ENCODE assay signal across 15 cellular contexts in the genomic region with DNA sequence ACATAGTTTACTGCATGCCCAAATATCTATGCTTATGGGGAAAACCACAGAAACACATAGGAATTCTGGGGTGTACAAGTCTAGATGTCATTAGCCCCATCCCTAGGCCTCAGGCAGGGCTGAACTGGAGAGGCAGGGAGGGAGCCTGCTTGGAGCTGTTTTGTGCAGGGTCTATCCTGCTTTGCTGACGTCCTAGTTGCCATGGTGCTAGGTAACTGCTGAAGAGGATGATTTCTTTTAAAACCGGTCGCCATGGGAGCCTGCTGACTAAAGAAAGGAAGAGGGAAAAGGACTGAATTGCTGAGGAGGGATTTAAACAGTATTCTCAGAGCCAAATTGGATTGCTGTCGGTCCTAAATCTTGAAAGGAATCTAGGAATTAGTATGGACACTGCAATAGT. TPM values are rescaled to one million over a fixed set of nuclear protein-coding genes. Genes with fewer than 3 reads are reported as not detected.
DNase-seq lines count a peak whose midpoint lies in the region; ATAC-seq, FAIRE-seq and TF ChIP-seq lines count a peak whose summit lies in the region.
"Had no signal": no experiment of that assay in that cellular context is flagged by ENCODE, and none has a peak within 500 bp of the region (broad histone marks: within the 10 kb centered on the region; RNA-seq: fewer than 3 reads in every experiment).

No MANE protein-coding gene starts in this region.

- H3K56ac ChIP-seq in H1 (replicated peaks; ENCODE audit: insufficient read length, low read depth, low read length), result no peak overlapping the region

- peaks cover 0 to 33% of the 10 kb centered on the region in 2 experiments; a peak in 2 of 4 replicates for H3K79me2 ChIP-seq in H1 (ENCODE audit: control insufficient read depth in 1 of 2, insufficient read depth in 2 of 2, low read length in 2 of 2)
- peaks cover 5% of the 10 kb centered on the region for H3K79me2 ChIP-seq in parathyroid adenoma

- no peak overlapping the region for H4K91ac ChIP-seq in H1 (replicated peaks; ENCODE audit: insufficient read length, low read length)

- CTCF ChIA-PET in H1 (lab: Charles Lee; ENCODE audit: partially characterized antibody), result interaction anchor here (0.6 to 1.0 kb wide), 2 partner anchors 20 to 402 kb away, joined by 4 to 8 read pairs; no protein-coding TSS in a partner anchor

- H3K4me2 ChIP-seq in H1 (ENCODE audit: insufficient read depth in 1 of 2, low read depth in 2 of 2, low read length in 2 of 2), result peak overlapping the region; percentile 82 to 87; a peak in 2 of 4 replicates
- H3K4me2 ChIP-seq in parathyroid adenoma (ENCODE audit: low read length), result no peak overlapping the region

- no peak overlapping the region for H3K23ac ChIP-seq in H1 (ENCODE audit: insufficient read length)

- peak in 1 of 2 experiments; percentile 9; a peak in 1 of 3 replicates for TF ChIP-seq POLR2A in H1 (IDR thresholded peaks at IDR 0.05; ENCODE audit: control extremely low read depth in 1 of 2, low read depth in 2 of 2, low read length in 2 of 2)

- H2BK120ac ChIP-seq in H1 (replicated peaks; ENCODE audit: low read depth, low read length), result no peak overlapping the region

- ATAC-seq in esophagus mucosa (no peak), HG02623 (IDR thresholded peaks at IDR 0.05; ENCODE audit: unreplicated experiment) (no peak), mucosa of descending colon (no peak)
- ATAC-seq: gastroesophageal sphincter, left colon had no signal

- peak overlapping the region; percentile 46 for H2BK5ac ChIP-seq in H1 (ENCODE audit: low read depth, low read length)

- no peak overlapping the region for H2AK5ac ChIP-seq in H1 (ENCODE audit: low read depth, low read length)

- POLR2A ChIA-PET in H1 (lab: Charles Lee; ENCODE audit: partially characterized antibody), result interaction anchor here (0.7 to 1.4 kb wide), 3 partner anchors 10 to 140 kb away, joined by 3 to 5 read pairs (median 4); no protein-coding TSS in a partner anchor

- no peak for TF ChIP-seq RAD21 in H1 (IDR thresholded peaks at IDR 0.05 in 1 of 2, conservative IDR thresholded peaks at IDR 0.05 in 1 of 2; ENCODE audit: low read depth in 2 of 2, low read length in 2 of 2)

- TF ChIP-seq CTCF in H1 (IDR thresholded peaks at IDR 0.05; ENCODE audit: control extremely low read depth in 1 of 3, insufficient read depth in 1 of 3, low read depth in 1 of 3, low read length in 3 of 3) (no peak), parathyroid adenoma (IDR thresholded peaks at IDR 0.05) (no peak), mucosa of descending colon (IDR thresholded peaks at IDR 0.05) (no peak)

- peak overlapping the region; percentile 24; the same call in 1 of the 2 replicates for H2BK20ac ChIP-seq in H1 (ENCODE audit: low read length)

- H3K27ac ChIP-seq in H1 (ENCODE audit: low read depth, low read length) (peak overlapping the region; percentile 70), parathyroid adenoma (peak overlapping the region; percentile 96)
- H3K27ac ChIP-seq: gastroesophageal sphincter, SK-N-MC had no signal

- no peak for TF ChIP-seq EP300 in H1 (IDR thresholded peaks at IDR 0.05; ENCODE audit: borderline replicate concordance in 1 of 2, low read depth in 2 of 2, low read length in 2 of 2)

- peak; percentile 95 for FAIRE-seq in H1 (lab: Jason Lieb, UNC)
- FAIRE-seq: A204.1 had no signal

- H3K79me1 ChIP-seq in H1 (ENCODE audit: low read depth, low read length), result peaks cover 5% of the 10 kb centered on the region; the same call in 1 of the 2 replicates

- H3K27me3 ChIP-seq in H1 (replicated peaks in 1 of 4; ENCODE audit: control insufficient read depth in 3 of 4, extremely low read depth in 1 of 4, insufficient read depth in 3 of 4, low read length in 3 of 4), result peaks cover 0 to 3% (median 0%) of the 10 kb centered on the region in 4 experiments; a peak in 2 of 7 replicates
- no peaks in the 10 kb centered on the region for H3K27me3 ChIP-seq in parathyroid adenoma (ENCODE audit: control insufficient read depth, insufficient read depth, low read length)

- DNase-seq in NCI-H1694 treated with DMSO at 0.1 percent for 48 hours (lab: John Stamatoyannopoulos, UW), result peak; percentile 19
- no peak for DNase-seq in NCI-H1694 (lab: John Stamatoyannopoulos, UW)
- DNase-seq in NCI-H2227 (lab: John Stamatoyannopoulos, UW; ENCODE audit: unreplicated experiment), result peak; percentile 85
- peak in 1 of 2 experiments; percentile 52 for DNase-seq in H1 (ENCODE audit: low read depth in 1 of 2, low spot score in 2 of 2)
- DNase-seq in mucosa of descending colon, result no peak
- DNase-seq: CD8-positive, alpha-beta memory T cell; WERI-Rb-1 had no signal

- H4K5ac ChIP-seq in H1 (ENCODE audit: insufficient read length, low read depth, low read length), result no peak overlapping the region

- H2BK15ac ChIP-seq in H1 (ENCODE audit: low read length), result no peak overlapping the region

- H3K4ac ChIP-seq in H1 (replicated peaks; ENCODE audit: insufficient read length, low read depth, low read length), result no peak overlapping the region

- H3K36me3 ChIP-seq in H1 (ENCODE audit: control insufficient read depth in 2 of 4, insufficient read depth in 4 of 4, low read length in 3 of 4), result peaks cover 0 to 4% (median 0%) of the 10 kb centered on the region in 4 experiments; a peak in 1 of 8 replicates
- H3K36me3 ChIP-seq in parathyroid adenoma (ENCODE audit: control insufficient read depth, insufficient read depth, low read length), result no peaks in the 10 kb centered on the region
- no peaks in the 10 kb centered on the region for H3K36me3 ChIP-seq in mucosa of descending colon (ENCODE audit: low read depth)
- H3K36me3 ChIP-seq: gastroesophageal sphincter, WERI-Rb-1 had no signal

- peaks cover 5 to 14% (median 7%) of the 10 kb centered on the region in 4 experiments; a peak in 6 of 7 replicates for H3K4me1 ChIP-seq in H1 (replicated peaks in 1 of 4; ENCODE audit: control insufficient read depth in 3 of 4, insufficient read depth in 4 of 4, low read length in 3 of 4)
- peaks cover 23% of the 10 kb centered on the region for H3K4me1 ChIP-seq in parathyroid adenoma
- H3K4me1 ChIP-seq in mucosa of descending colon (ENCODE audit: low read depth), result no peaks in the 10 kb centered on the region

- H3K9me3 ChIP-seq in H1 (ENCODE audit: insufficient read depth in 2 of 2, low read depth in 1 of 2, low read length in 1 of 2) (no peaks in the 10 kb centered on the region), parathyroid adenoma (ENCODE audit: control insufficient read depth, low read length) (no peaks in the 10 kb centered on the region), mucosa of descending colon (no peaks in the 10 kb centered on the region)
- H3K9me3 ChIP-seq: gastroesophageal sphincter had no signal

- H4K20me1 ChIP-seq in H1 (replicated peaks in 1 of 2; ENCODE audit: control insufficient read depth in 1 of 2, insufficient read depth in 2 of 2, low read length in 2 of 2), result peaks cover 0 to 4% of the 10 kb centered on the region in 2 experiments

- peak overlapping the region in 1 of 4 experiments; percentile 71; a peak in 2 of 8 replicates for H3K4me3 ChIP-seq in H1 (ENCODE audit: extremely low read depth in 1 of 4, insufficient read depth in 2 of 4, low read depth in 3 of 4, low read length in 4 of 4)
- H3K4me3 ChIP-seq in parathyroid adenoma (ENCODE audit: low read depth, low read length), result no peak overlapping the region
- no peak overlapping the region for H3K4me3 ChIP-seq in mucosa of descending colon
- H3K4me3 ChIP-seq: gastroesophageal sphincter, SK-N-MC had no signal

- 42% methylated on average over 4 of the region's 4 CpGs; no CpG with 5 or more reads in 1 of the 2 experiments for WGBS in H1 (ENCODE audit: extremely low coverage in 1 of 2, insufficient coverage in 1 of 2, insufficient read length in 1 of 2, insufficient replicate concordance in 2 of 2, low coverage in 1 of 2, low lambda C conversion rate in 2 of 2, missing lambda C conversion rate in 1 of 2), 2 experiments

- H4K8ac ChIP-seq in H1 (ENCODE audit: extremely low read depth, insufficient read depth, low read length), result no peak overlapping the region

- no peak overlapping the region for H2AFZ ChIP-seq in H1 (ENCODE audit: low read length)
- peak overlapping the region; percentile 87 for H2AFZ ChIP-seq in parathyroid adenoma

- H3K14ac ChIP-seq in H1 (ENCODE audit: insufficient read length), result no peak overlapping the region

- H3K23me2 ChIP-seq in H1 (ENCODE audit: low read depth, low read length), result no peaks in the 10 kb centered on the region; the same call in 1 of the 2 replicates

- H3K18ac ChIP-seq in H1 (ENCODE audit: extremely low read depth, low read length), result no peak overlapping the region

- H2BK12ac ChIP-seq in H1 (ENCODE audit: low read depth, low read length), result peak overlapping the region; percentile 29; the same call in 1 of the 2 replicates

- intact Hi-C loops in mucosa of descending colon (cut with DNase I, micrococcal nuclease), result no loop called here

- H3K9ac ChIP-seq in H1 (replicated peaks in 1 of 4; ENCODE audit: extremely low read depth in 1 of 4, low read depth in 3 of 4, low read length in 3 of 4) (peak overlapping the region in 2 of 4 experiments; percentile 31 to 44; a peak in 2 of 7 replicates), parathyroid adenoma (peak overlapping the region; percentile 15)

TF ChIP-seq in H1, 55 proteins besides CTCF, POLR2A, EP300 and RAD21 (continues in another document):
- TF ChIP-seq SIN3A (conservative IDR thresholded peaks at IDR 0.05 in 1 of 2, IDR thresholded peaks at IDR 0.05 in 1 of 2; ENCODE audit: low read depth in 1 of 2, low read length in 2 of 2), result 0 out of 4 replicates have a peak, but pooled peaks of 1 of the 2 experiments have one; percentile 1

RNA-seq across cellular contexts. Expression of a gene that starts 10.7 kb away (rescaled TPM):
- total RNA-seq in H1 (2021; fragmentation: NEBNext Ultra II Directional; extraction: Animal tissue kit (Norgen Biotek cat#: 25700)), result 17.1 and 19.1 TPM in 2 replicates
- 10.9 and 19.3 TPM in 2 replicates for polyA plus RNA-seq in H1 (2011; rRNA removed)
- polyA plus RNA-seq in H1 (2011; cell fraction: cytosol; rRNA removed), result 13.2 TPM
- 9.3 TPM for polyA plus RNA-seq in H1 (2011; cell fraction: nucleus; rRNA removed)
- 12.8 to 15.4 TPM (median 14.3 TPM) in 4 replicates for polyA plus RNA-seq in H1 (2012, experiment 1 of 2)
- polyA plus RNA-seq in H1 (2012, experiment 2 of 2), result 2.7 TPM
- polyA plus RNA-seq in H1 (2013, experiment 1 of 2), result 20.5 TPM
- 21.2 TPM for polyA plus RNA-seq in H1 (2013, experiment 2 of 2)
- 27.4 and 30.6 TPM in 2 replicates for polyA minus RNA-seq in H1 (2011; rRNA and poly(A)+ RNA removed)
- 6.8 TPM for polyA minus RNA-seq in H1 (2011; cell fraction: cytosol; rRNA and poly(A)+ RNA removed)
- polyA minus RNA-seq in H1 (2011; cell fraction: nucleus; rRNA and poly(A)+ RNA removed), result 21.1 TPM
- 0.36 TPM for total RNA-seq in esophagus mucosa
- under 1 TPM; 0.52 to 0.89 (median 0.82) TPM for total RNA-seq in mucosa of descending colon
- total RNA-seq: ureter had no signal

RNA-seq across cellular contexts. Expression of a gene that starts 31.9 kb away (rescaled TPM):
- 27.2 and 28.8 TPM in 2 replicates for total RNA-seq in H1 (2021; fragmentation: NEBNext Ultra II Directional; extraction: Animal tissue kit (Norgen Biotek cat#: 25700))
- 6.5 and 9.4 TPM in 2 replicates for polyA plus RNA-seq in H1 (2011; rRNA removed)
- 11.1 TPM for polyA plus RNA-seq in H1 (2011; cell fraction: cytosol; rRNA removed)
- polyA plus RNA-seq in H1 (2011; cell fraction: nucleus; rRNA removed), result 9.4 TPM
- polyA plus RNA-seq in H1 (2012, experiment 1 of 2), result 14.5 to 18.1 TPM (median 17.0 TPM) in 4 replicates
- polyA plus RNA-seq in H1 (2012, experiment 2 of 2), result 8.3 TPM
- polyA plus RNA-seq in H1 (2013, experiment 1 of 2), result 15.1 TPM
- 14.9 TPM for polyA plus RNA-seq in H1 (2013, experiment 2 of 2)
- polyA minus RNA-seq in H1 (2011; rRNA and poly(A)+ RNA removed), result 4.2 and 6.1 TPM in 2 replicates
- 18.7 TPM for polyA minus RNA-seq in H1 (2011; cell fraction: cytosol; rRNA and poly(A)+ RNA removed)
- 11.4 TPM for polyA minus RNA-seq in H1 (2011; cell fraction: nucleus; rRNA and poly(A)+ RNA removed)
- 20.4 TPM for total RNA-seq in esophagus mucosa
- 10 to 100 TPM; 46.7 to 71.1 (median 53.0) TPM for total RNA-seq in mucosa of descending colon

Comparison
In these comparisons a context has a peak if more than half of its experiments do, and no peak if none do; other contexts are left out.
1. DNase-seq: peak in NCI-H1694 treated with DMSO at 0.1 percent for 48 hours (single experiment) and NCI-H2227 (single experiment); none in NCI-H1694 (single experiment) and mucosa of descending colon (0 of 3).